12 cellular contexts compared by ENCODE assay signal in the genomic region with DNA sequence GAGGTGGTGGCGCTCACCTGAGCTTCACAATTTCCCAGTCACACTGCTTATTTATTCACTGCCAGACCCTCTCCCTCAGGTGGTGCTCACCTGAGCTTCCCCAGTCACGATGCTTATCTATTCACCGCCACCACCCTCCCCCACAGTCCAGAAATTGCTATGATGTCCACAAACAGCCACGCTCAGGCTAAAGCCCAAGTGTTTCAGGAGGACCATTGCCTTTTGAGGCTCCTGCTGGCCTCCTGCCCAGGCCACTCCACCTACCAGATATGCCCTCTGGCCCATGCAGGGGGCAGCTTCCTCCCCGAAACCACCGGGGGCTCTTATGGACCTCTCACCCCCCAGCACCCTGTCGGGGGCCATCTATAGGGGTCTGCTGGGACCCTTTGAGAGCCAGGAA. TPM values are rescaled to one million over a fixed set of nuclear protein-coding genes. Genes with fewer than 3 reads are reported as not detected.
A peak's percentile ranks its signal among the peaks of the same experiment; 100 is the strongest.
DNase-seq lines count a peak whose midpoint lies in the region; ATAC-seq and TF ChIP-seq lines count a peak whose summit lies in the region.
"Had no signal": no experiment of that assay in that cellular context is flagged by ENCODE, and none has a peak within 500 bp of the region (broad histone marks: within the 10 kb centered on the region; RNA-seq: fewer than 3 reads in every experiment).

No MANE protein-coding gene starts in this region.

- ATAC-seq in activated naive CD8-positive, alpha-beta T cell treated with anti-CD3 and anti-CD28 coated beads, Interleukin-2, amount 10 ng/mL, durations not matched to agents 7 days and 5 days (ENCODE audit: low read depth) = no peak
- ATAC-seq in HG02884 (IDR thresholded peaks at IDR 0.05; ENCODE audit: unreplicated experiment) = no peak
- ATAC-seq: Right ventricle myocardium inferior had no signal

- DNase-seq in activated naive CD8-positive, alpha-beta T cell treated with anti-CD3 and anti-CD28 coated beads, Interleukin-2, amount 10 ng/mL, durations not matched to agents 7 days and 5 days = no peak
- no peak for DNase-seq in activated naive CD8-positive, alpha-beta T cell treated with anti-CD3 and anti-CD28 coated beads for 36 hours
- DNase-seq in astrocyte of the hippocampus (ENCODE audit: low read depth, low spot score) = peak; percentile 20
- no peak for DNase-seq in nephron progenitor cell
- no peak for DNase-seq in type B pancreatic cell (ENCODE audit: extremely low spot score, unreplicated experiment)
- DNase-seq in NCI-H748 treated with DMSO at 0.1 percent for 48 hours (lab: John Stamatoyannopoulos, UW) = no peak
- no peak for DNase-seq in NCI-H1092 (lab: John Stamatoyannopoulos, UW)
- DNase-seq: GDM1 had no signal

- no peaks in the 10 kb centered on the region for H3K27me3 Mint-ChIP-seq in activated naive CD8-positive, alpha-beta T cell treated with anti-CD3 and anti-CD28 coated beads, Interleukin-2, amount 10 ng/mL, durations not matched to agents 7 days and 5 days
- no peaks in the 10 kb centered on the region for H3K27me3 Mint-ChIP-seq in activated naive CD8-positive, alpha-beta T cell treated with anti-CD3 and anti-CD28 coated beads for 36 hours
- H3K27me3 Mint-ChIP-seq in nephron progenitor cell (ENCODE audit: low read depth, poor library complexity) (no peaks in the 10 kb centered on the region), type B pancreatic cell (no peaks in the 10 kb centered on the region)
- H3K27me3 Mint-ChIP-seq: central memory CD8-positive, alpha-beta T cell had no signal

- H3K36me3 Mint-ChIP-seq in activated naive CD8-positive, alpha-beta T cell treated with anti-CD3 and anti-CD28 coated beads, Interleukin-2, amount 10 ng/mL, durations not matched to agents 7 days and 5 days = peaks cover 12% of the 10 kb centered on the region
- H3K36me3 Mint-ChIP-seq in activated naive CD8-positive, alpha-beta T cell treated with anti-CD3 and anti-CD28 coated beads for 36 hours = peaks cover 11% of the 10 kb centered on the region
- peaks cover 18% of the 10 kb centered on the region for H3K36me3 Mint-ChIP-seq in nephron progenitor cell (ENCODE audit: low read depth)
- H3K36me3 Mint-ChIP-seq in type B pancreatic cell = peaks cover 8% of the 10 kb centered on the region

- no peak overlapping the region for H3K4me3 Mint-ChIP-seq in activated naive CD8-positive, alpha-beta T cell treated with anti-CD3 and anti-CD28 coated beads, Interleukin-2, amount 10 ng/mL, durations not matched to agents 7 days and 5 days
- H3K4me3 Mint-ChIP-seq in activated naive CD8-positive, alpha-beta T cell treated with anti-CD3 and anti-CD28 coated beads for 36 hours = no peak overlapping the region
- H3K4me3 Mint-ChIP-seq in nephron progenitor cell (no peak overlapping the region), type B pancreatic cell (peak overlapping the region; percentile 15)
- H3K4me3 Mint-ChIP-seq: activated T-helper 1 cell treated with anti-CD3 and anti-CD28 coated beads, Interleukin-12 subunit alpha, Interleukin-12 subunit beta, Interleukin-2, Interleukin-4 antibody, amounts not matched to agents 30 ng/mL and 10 ng/mL and 1 ng/mL, durations not matched to agents 14 hours and 24 hours and 36 hours; central memory CD8-positive, alpha-beta T cell had no signal

- H3K4me1 Mint-ChIP-seq in activated naive CD8-positive, alpha-beta T cell treated with anti-CD3 and anti-CD28 coated beads, Interleukin-2, amount 10 ng/mL, durations not matched to agents 7 days and 5 days = peaks cover 21% of the 10 kb centered on the region
- H3K4me1 Mint-ChIP-seq in activated naive CD8-positive, alpha-beta T cell treated with anti-CD3 and anti-CD28 coated beads for 36 hours = peaks cover 17% of the 10 kb centered on the region
- H3K4me1 Mint-ChIP-seq in nephron progenitor cell (peaks cover 51% of the 10 kb centered on the region), type B pancreatic cell (ENCODE audit: unreplicated experiment) (peaks cover 9% of the 10 kb centered on the region)

- peak overlapping the region; percentile 60 for H3K27ac Mint-ChIP-seq in activated naive CD8-positive, alpha-beta T cell treated with anti-CD3 and anti-CD28 coated beads, Interleukin-2, amount 10 ng/mL, durations not matched to agents 7 days and 5 days
- H3K27ac Mint-ChIP-seq in activated naive CD8-positive, alpha-beta T cell treated with anti-CD3 and anti-CD28 coated beads for 36 hours = no peak overlapping the region
- H3K27ac Mint-ChIP-seq in nephron progenitor cell (peak overlapping the region; percentile 68), type B pancreatic cell (peak overlapping the region; percentile 74)

- H3K9me3 Mint-ChIP-seq in activated naive CD8-positive, alpha-beta T cell treated with anti-CD3 and anti-CD28 coated beads, Interleukin-2, amount 10 ng/mL, durations not matched to agents 7 days and 5 days = no peaks in the 10 kb centered on the region
- no peaks in the 10 kb centered on the region for H3K9me3 Mint-ChIP-seq in activated naive CD8-positive, alpha-beta T cell treated with anti-CD3 and anti-CD28 coated beads for 36 hours
- H3K9me3 Mint-ChIP-seq in nephron progenitor cell (no peaks in the 10 kb centered on the region), type B pancreatic cell (no peaks in the 10 kb centered on the region)
- H3K9me3 Mint-ChIP-seq: activated T-helper 1 cell treated with anti-CD3 and anti-CD28 coated beads, Interleukin-12 subunit alpha, Interleukin-12 subunit beta, Interleukin-2, Interleukin-4 antibody, amounts not matched to agents 30 ng/mL and 10 ng/mL and 1 ng/mL, durations not matched to agents 14 hours and 24 hours and 36 hours; central memory CD8-positive, alpha-beta T cell had no signal

- TF ChIP-seq CTCF in nephron progenitor cell (IDR thresholded peaks at IDR 0.05) = no peak
- no peak for TF ChIP-seq CTCF in type B pancreatic cell (conservative IDR thresholded peaks at IDR 0.05)

- POLR2A ChIA-PET in activated naive CD8-positive, alpha-beta T cell treated with anti-CD3 and anti-CD28 coated beads, Interleukin-2, amount 10 ng/mL, durations not matched to agents 7 days and 5 days (lab: Charles Lee) = interaction anchor here (2.2 to 4.1 kb wide), 2 partner anchors 20 to 37 kb away, joined by 9 to 21 read pairs; partner anchors contain the start of gene DBN1

RNA-seq across cellular contexts. Expression of gene PDLIM7, which starts 4.6 kb away (rescaled TPM):
- 10 to 100 TPM; 51.6 to 60.6 TPM for total RNA-seq in activated naive CD8-positive, alpha-beta T cell treated with anti-CD3 and anti-CD28 coated beads, Interleukin-2, amount 10 ng/mL, durations not matched to agents 7 days and 5 days
- total RNA-seq in activated naive CD8-positive, alpha-beta T cell treated with anti-CD3 and anti-CD28 coated beads for 36 hours = 10 to 100 TPM; 38.5 to 41.9 TPM
- 66.5 and 187 TPM in 2 replicates for total RNA-seq in type B pancreatic cell (ENCODE audit: low replicate concordance)

RNA-seq across cellular contexts. Expression of gene DOK3, which starts 16.8 kb away (rescaled TPM):
- 1 to 10 TPM; 3.7 to 6.0 TPM for total RNA-seq in activated naive CD8-positive, alpha-beta T cell treated with anti-CD3 and anti-CD28 coated beads, Interleukin-2, amount 10 ng/mL, durations not matched to agents 7 days and 5 days
- total RNA-seq in activated naive CD8-positive, alpha-beta T cell treated with anti-CD3 and anti-CD28 coated beads for 36 hours = 1 to 10 TPM; 8.2 to 8.6 TPM
- 6.2 and 6.9 TPM in 2 replicates for total RNA-seq in type B pancreatic cell (ENCODE audit: low replicate concordance)

RNA-seq across cellular contexts. Expression of gene DBN1, which starts 19.4 kb away (rescaled TPM):
- 10 to 100 TPM; 82.5 to 87.0 TPM for total RNA-seq in activated naive CD8-positive, alpha-beta T cell treated with anti-CD3 and anti-CD28 coated beads, Interleukin-2, amount 10 ng/mL, durations not matched to agents 7 days and 5 days
- total RNA-seq in activated naive CD8-positive, alpha-beta T cell treated with anti-CD3 and anti-CD28 coated beads for 36 hours = 100 to 1,000 TPM; 100 to 106 TPM
- total RNA-seq in type B pancreatic cell (ENCODE audit: low replicate concordance) = 200 and 269 TPM in 2 replicates

RNA-seq across cellular contexts. Expression of gene DDX41, which starts 23.9 kb away (rescaled TPM):
- total RNA-seq in activated naive CD8-positive, alpha-beta T cell treated with anti-CD3 and anti-CD28 coated beads, Interleukin-2, amount 10 ng/mL, durations not matched to agents 7 days and 5 days = 100 to 1,000 TPM; 132 to 135 TPM
- 100 to 1,000 TPM; 211 to 220 TPM for total RNA-seq in activated naive CD8-positive, alpha-beta T cell treated with anti-CD3 and anti-CD28 coated beads for 36 hours
- total RNA-seq in type B pancreatic cell (ENCODE audit: low replicate concordance) = 99.7 and 104 TPM in 2 replicates

RNA-seq across cellular contexts. Expression of gene PRR7, which starts 46.2 kb away (rescaled TPM):
- 10 to 100 TPM; 10.0 to 10.6 TPM for total RNA-seq in activated naive CD8-positive, alpha-beta T cell treated with anti-CD3 and anti-CD28 coated beads, Interleukin-2, amount 10 ng/mL, durations not matched to agents 7 days and 5 days
- 10 to 100 TPM; 21.5 to 21.8 TPM for total RNA-seq in activated naive CD8-positive, alpha-beta T cell treated with anti-CD3 and anti-CD28 coated beads for 36 hours
- 5.9 and 8.8 TPM in 2 replicates for total RNA-seq in type B pancreatic cell (ENCODE audit: low replicate concordance)
